In genomic region chr19:16519230-16519687, GRCh38 we compare ENCODE assay signal across 23 cellular contexts. TPM values are rescaled to one million over a fixed set of nuclear protein-coding genes. Genes with fewer than 3 reads are reported as not detected.
DNase-seq lines count a peak whose midpoint lies in the region; ATAC-seq and TF ChIP-seq lines count a peak whose summit lies in the region.
"Had no signal": no experiment of that assay in that cellular context is flagged by ENCODE, and none has a peak within 500 bp of the region (broad histone marks: within the 10 kb centered on the region; RNA-seq: fewer than 3 reads in every experiment).

No MANE protein-coding gene starts in this region.

- ATAC-seq in T-helper 17 cell (no peak), lung (ENCODE audit: insufficient read depth, low FRiP score) (no peak), GM18873 (IDR thresholded peaks at IDR 0.05; ENCODE audit: low FRiP score, unreplicated experiment) (no peak)
- no peak for ATAC-seq in natural killer cell treated with Interleukin-12 subunit alpha and Interleukin-12 subunit beta and Interleukin-15 and Interleukin-18, amount 100 ng/mL, for 72 hours

- WGBS in lung, 2 donors, result 93 to 95% methylated on average over 24 of the region's 24 CpGs

- TF ChIP-seq CTCF in AG04450 (IDR thresholded peaks at IDR 0.05; ENCODE audit: low read depth, low read length) (no peak), GM10266 (IDR thresholded peaks at IDR 0.05; ENCODE audit: control insufficient read depth, insufficient read depth, low read depth, missing control alignments) (no peak), lung (IDR thresholded peaks at IDR 0.05; ENCODE audit: control extremely low read depth, extremely low read depth) (no peak)

- no peaks in the 10 kb centered on the region for H3K4me1 ChIP-seq in lung (ENCODE audit: control insufficient read depth in 2 of 2, insufficient read depth in 2 of 2, low read length in 2 of 2)
- H3K4me1 ChIP-seq: A549 had no signal

- peaks cover 9 to 76% of the 10 kb centered on the region in 2 donors for H3K36me3 ChIP-seq in lung (ENCODE audit: control insufficient read depth in 2 of 2, insufficient read depth in 2 of 2, low read length in 2 of 2)

- H3K4me3 ChIP-seq in AG04450 (ENCODE audit: low read depth, low read length) (no peak overlapping the region), lung (peak overlapping the region; percentile 7)
- H3K4me3 ChIP-seq: A549, PC-9 had no signal

- CTCF ChIA-PET in AG04450 (lab: Charles Lee), result no interaction called here

- H3K9me3 Mint-ChIP-seq in natural killer cell treated with Interleukin-12 subunit alpha and Interleukin-12 subunit beta and Interleukin-15 and Interleukin-18, amount 100 ng/mL, for 72 hours, result no peaks in the 10 kb centered on the region
- H3K9me3 Mint-ChIP-seq: CD4-positive, CD25-positive, alpha-beta regulatory T cell; HFFc6; T-cell had no signal

- peak overlapping the region; percentile 52 for H3K4me3 Mint-ChIP-seq in T-helper 17 cell
- H3K4me3 Mint-ChIP-seq in natural killer cell treated with Interleukin-12 subunit alpha and Interleukin-12 subunit beta and Interleukin-15 and Interleukin-18, amount 100 ng/mL, for 72 hours, result no peak overlapping the region
- H3K4me3 Mint-ChIP-seq: CD4-positive, CD25-positive, alpha-beta regulatory T cell; HFFc6; T-cell had no signal

- no peak for DNase-seq in AG04450 (ENCODE audit: low read depth, low spot score)
- peak; percentile 16 for DNase-seq in GM10266 (ENCODE audit: extremely low spot score)
- no peak for DNase-seq in T-helper 17 cell
- no peak for DNase-seq in lung (ENCODE audit: low spot score)
- no peak for DNase-seq in kidney glomerular epithelial cell (lab: John Stamatoyannopoulos, UW)
- DNase-seq in natural killer cell treated with Interleukin-12 subunit alpha and Interleukin-12 subunit beta and Interleukin-15 and Interleukin-18, amount 100 ng/mL, for 72 hours (ENCODE audit: low spot score), result no peak
- DNase-seq: CD4-positive, CD25-positive, alpha-beta regulatory T cell; DMS79; HFFc6; IMR-90; NCI-H1105; NCI-H146; NCI-H2029; NCI-H2227 treated with DMSO at 0.1 percent for 48 hours; NCI-H510A; NCI-H748 treated with DMSO at 0.1 percent for 48 hours; PC-9; RPMI8226; SIG-M5; T-cell had no signal

- no peak overlapping the region for H3K27ac Mint-ChIP-seq in T-helper 17 cell
- H3K27ac Mint-ChIP-seq in natural killer cell treated with Interleukin-12 subunit alpha and Interleukin-12 subunit beta and Interleukin-15 and Interleukin-18, amount 100 ng/mL, for 72 hours, result no peak overlapping the region
- H3K27ac Mint-ChIP-seq: CD4-positive, CD25-positive, alpha-beta regulatory T cell; HFFc6; T-cell had no signal

- peaks cover 4% of the 10 kb centered on the region for H3K4me1 Mint-ChIP-seq in T-helper 17 cell
- peaks cover 4 to 6% of the 10 kb centered on the region in 2 donors for H3K4me1 Mint-ChIP-seq in natural killer cell treated with Interleukin-12 subunit alpha and Interleukin-12 subunit beta and Interleukin-15 and Interleukin-18, amount 100 ng/mL, for 72 hours (ENCODE audit: low read depth in 2 of 2)
- H3K4me1 Mint-ChIP-seq: CD4-positive, CD25-positive, alpha-beta regulatory T cell had no signal

- H3K27me3 ChIP-seq in AG04450 (ENCODE audit: control insufficient read depth, insufficient read depth, low read length), result no peaks in the 10 kb centered on the region
- H3K27me3 ChIP-seq in lung (ENCODE audit: control insufficient read depth, insufficient read depth), result no peaks in the 10 kb centered on the region

- H3K9me3 ChIP-seq in AG04450 (ENCODE audit: control insufficient read depth, insufficient read depth, low read length), result no peaks in the 10 kb centered on the region; the same call in 1 of the 2 replicates
- H3K9me3 ChIP-seq in T-helper 17 cell (ENCODE audit: control insufficient read depth, low read length, poor library complexity, severe bottlenecking), result no peaks in the 10 kb centered on the region
- H3K9me3 ChIP-seq in lung (ENCODE audit: control insufficient read depth in 2 of 2, insufficient read depth in 1 of 2, low read length in 1 of 2), result no peaks in the 10 kb centered on the region
- H3K9me3 ChIP-seq: A549 had no signal

- POLR2A ChIA-PET in AG04450 (lab: Yijun Ruan, JAX), result no interaction called here

- no peaks in the 10 kb centered on the region for H3K27me3 Mint-ChIP-seq in T-helper 17 cell
- no peaks in the 10 kb centered on the region for H3K27me3 Mint-ChIP-seq in natural killer cell treated with Interleukin-12 subunit alpha and Interleukin-12 subunit beta and Interleukin-15 and Interleukin-18, amount 100 ng/mL, for 72 hours
- H3K27me3 Mint-ChIP-seq: CD4-positive, CD25-positive, alpha-beta regulatory T cell; T-cell had no signal

- H3K36me3 Mint-ChIP-seq in T-helper 17 cell (ENCODE audit: low read depth), result peaks cover 3% of the 10 kb centered on the region
- H3K36me3 Mint-ChIP-seq in natural killer cell treated with Interleukin-12 subunit alpha and Interleukin-12 subunit beta and Interleukin-15 and Interleukin-18, amount 100 ng/mL, for 72 hours, result no peaks in the 10 kb centered on the region

- H3K27ac ChIP-seq in AG04450 (ENCODE audit: low read depth, low read length) (peak overlapping the region; percentile 11), lung (ENCODE audit: low read depth in 1 of 2, low read length in 1 of 2) (no peak overlapping the region)
- H3K27ac ChIP-seq: A549, PC-9 had no signal

RNA-seq across cellular contexts. Expression of gene CHERP, which starts 23.0 kb away (rescaled TPM):
- polyA plus RNA-seq in AG04450 (2011; rRNA removed) (3.4 and 3.8 TPM in 2 replicates), lung (10 to 100 TPM; 19.5 to 20.2 TPM)
- polyA minus RNA-seq in AG04450 (2011; rRNA and poly(A)+ RNA removed), result 6.2 and 7.4 TPM in 2 replicates
- total RNA-seq in T-helper 17 cell (10 to 100 TPM; 50.1 to 63.7 TPM), lung (10 to 100 TPM; 26.5 to 30.9 TPM)
- 10 to 100 TPM; 64.1 to 93.0 TPM for total RNA-seq in natural killer cell treated with Interleukin-12 subunit alpha and Interleukin-12 subunit beta and Interleukin-15 and Interleukin-18, amount 100 ng/mL, for 72 hours

RNA-seq across cellular contexts. Expression of gene C19orf44, which starts 23.1 kb away (rescaled TPM):
- polyA plus RNA-seq in AG04450 (2011; rRNA removed), result 1.8 and 2.3 TPM in 2 replicates
- 2.2 and 3.4 TPM in 2 replicates for polyA minus RNA-seq in AG04450 (2011; rRNA and poly(A)+ RNA removed)
- total RNA-seq in T-helper 17 cell, result 1 to 10 TPM; 1.3 to 2.1 TPM
- total RNA-seq in lung, result 1 to 10 TPM; 5.2 to 9.4 TPM
- polyA plus RNA-seq in lung, result 1 to 10 TPM; 3.1 to 4.0 TPM
- 1 to 10 TPM; 3.3 to 7.5 TPM for total RNA-seq in natural killer cell treated with Interleukin-12 subunit alpha and Interleukin-12 subunit beta and Interleukin-15 and Interleukin-18, amount 100 ng/mL, for 72 hours

RNA-seq across cellular contexts. Expression of gene CALR3, which starts 23.3 kb away (rescaled TPM):
- polyA plus RNA-seq in AG04450 (2011; rRNA removed), result not detected in 2 replicates
- polyA minus RNA-seq in AG04450 (2011; rRNA and poly(A)+ RNA removed), result not detected in 2 replicates
- total RNA-seq in T-helper 17 cell, result not detected
- total RNA-seq in lung, result not detected
- polyA plus RNA-seq in lung, result under 1 TPM in 1 of 2 donors, not detected in 1; 0.07 TPM
- not detected for total RNA-seq in natural killer cell treated with Interleukin-12 subunit alpha and Interleukin-12 subunit beta and Interleukin-15 and Interleukin-18, amount 100 ng/mL, for 72 hours
- total RNA-seq: CD4-positive, CD25-positive, alpha-beta regulatory T cell; HFFc6; IMR-90; PC-9; T-cell had no signal
- polyA plus RNA-seq: BJ; CD4-positive, CD25-positive, alpha-beta regulatory T cell; IMR-90 had no signal

RNA-seq across cellular contexts. Expression of gene EPS15L1, which starts 47.5 kb away (rescaled TPM):
- polyA plus RNA-seq in AG04450 (2011; rRNA removed) (14.4 and 14.7 TPM in 2 replicates), lung (10 to 100 TPM; 18.7 to 20.1 TPM)
- polyA minus RNA-seq in AG04450 (2011; rRNA and poly(A)+ RNA removed), result 24.5 and 30.5 TPM in 2 replicates
- total RNA-seq in T-helper 17 cell (10 to 100 TPM; 42.7 to 44.1 TPM), lung (10 to 100 TPM; 31.7 to 47.0 TPM)
- total RNA-seq in natural killer cell treated with Interleukin-12 subunit alpha and Interleukin-12 subunit beta and Interleukin-15 and Interleukin-18, amount 100 ng/mL, for 72 hours, result 10 to 100 TPM; 66.6 to 78.4 TPM

RNA-seq across cellular contexts. Expression of gene SLC35E1, which starts 53.0 kb away (rescaled TPM):
- polyA plus RNA-seq in AG04450 (2011; rRNA removed), result 35.7 TPM in 2 replicates
- polyA minus RNA-seq in AG04450 (2011; rRNA and poly(A)+ RNA removed), result 86.3 and 87.4 TPM in 2 replicates
- total RNA-seq in T-helper 17 cell, result 10 to 100 TPM; 68.1 to 75.9 TPM
- total RNA-seq in lung, result 10 to 100 TPM; 30.3 to 58.1 TPM
- polyA plus RNA-seq in lung, result 10 to 100 TPM; 24.9 to 36.4 TPM
- total RNA-seq in natural killer cell treated with Interleukin-12 subunit alpha and Interleukin-12 subunit beta and Interleukin-15 and Interleukin-18, amount 100 ng/mL, for 72 hours, result 10 to 100 TPM; 52.2 to 71.5 TPM
